Comparison of ENCODE assay signal across 6 cellular contexts in genomic region chr11:574632-575323, GRCh38. TPM values are rescaled to one million over a fixed set of nuclear protein-coding genes. Genes with fewer than 3 reads are reported as not detected.
A peak's percentile ranks its signal among the peaks of the same experiment; 100 is the strongest.
DNase-seq lines count a peak whose midpoint lies in the region; TF ChIP-seq lines count a peak whose summit lies in the region.

No MANE protein-coding gene starts in this region.

- no peak overlapping the region for H3K14ac ChIP-seq in H9 (ENCODE audit: insufficient read depth, low read length)

- H3K27me3 Mint-ChIP-seq in H9 (ENCODE audit: low read depth): peaks cover 15% of the 10 kb centered on the region
- peaks cover 6% of the 10 kb centered on the region for H3K27me3 Mint-ChIP-seq in neural progenitor cell (ENCODE audit: insufficient read depth, low read depth)

- H3K27me3 ChIP-seq in H9 (ENCODE audit: insufficient read depth, low read length): no peaks in the 10 kb centered on the region; the same call in 1 of the 2 replicates
- H3K27me3 ChIP-seq in brain microvascular endothelial cell (replicated peaks): peaks cover 8% of the 10 kb centered on the region
- H3K27me3 ChIP-seq in neural progenitor cell: peaks cover 15% of the 10 kb centered on the region

- H4K20me1 ChIP-seq in H9 (ENCODE audit: control insufficient read depth, insufficient read depth, insufficient read length) (no peaks in the 10 kb centered on the region), neural progenitor cell (ENCODE audit: low read depth) (peaks cover 40% of the 10 kb centered on the region)

- no peaks in the 10 kb centered on the region for H3K36me3 ChIP-seq in brain microvascular endothelial cell (replicated peaks)
- H3K36me3 ChIP-seq in neural progenitor cell: no peaks in the 10 kb centered on the region

- H2AFZ ChIP-seq in H9 (ENCODE audit: low read length): no peak overlapping the region
- peak overlapping the region; percentile 5 for H2AFZ ChIP-seq in neural progenitor cell (replicated peaks)

- no peak overlapping the region for H3T11ph ChIP-seq in H9 (ENCODE audit: low read length)

- in situ Hi-C loops in brain microvascular endothelial cell (cut with HindIII; ENCODE audit: low pct_ligation_motif_present, low sequenced_read_pairs): no loop called here

- no peak overlapping the region for H3K56ac ChIP-seq in H9 (ENCODE audit: insufficient read length, low read depth, low read length)

- H3K27ac Mint-ChIP-seq in H9: peak overlapping the region in 1 of 3 experiments; percentile 57; a peak in 1 of 7 replicates
- H3K27ac Mint-ChIP-seq in neural progenitor cell: peak overlapping the region; percentile 46

- H3K79me1 ChIP-seq in H9 (ENCODE audit: insufficient read depth, low read depth, low read length, poor library complexity, severe bottlenecking): peaks cover 10% of the 10 kb centered on the region

- no peak overlapping the region for H3K23ac ChIP-seq in H9 (ENCODE audit: insufficient read length, low read depth, low read length)

- H3K4me1 ChIP-seq in H9 (ENCODE audit: insufficient read depth, low read length) (no peaks in the 10 kb centered on the region), neural progenitor cell (peaks cover 30% of the 10 kb centered on the region)

- no peak overlapping the region for H2AK5ac ChIP-seq in H9 (ENCODE audit: insufficient read length, low read length)

- H2BK120ac ChIP-seq in H9 (ENCODE audit: low read depth, low read length, poor library complexity, severe bottlenecking): no peak overlapping the region

- peaks cover 16% of the 10 kb centered on the region for H3K23me2 ChIP-seq in H9 (ENCODE audit: insufficient read length, low read depth, low read length, poor library complexity, severe bottlenecking)

- TF ChIP-seq CTCF in H9 (conservative IDR thresholded peaks at IDR 0.05): no peak
- TF ChIP-seq CTCF in brain microvascular endothelial cell (IDR thresholded peaks at IDR 0.05; ENCODE audit: low read depth, low read length, missing control alignments): no peak
- TF ChIP-seq CTCF in neural progenitor cell (IDR thresholded peaks at IDR 0.05): no peak

- no peaks in the 10 kb centered on the region for H3K9me3 ChIP-seq in H9 (ENCODE audit: control insufficient read depth, low read depth, low read length)
- no peaks in the 10 kb centered on the region for H3K9me3 ChIP-seq in neural progenitor cell (ENCODE audit: low read depth)

- no peak overlapping the region for H3K9ac ChIP-seq in H9 (ENCODE audit: extremely low read depth, insufficient read length, low read length)
- no peak overlapping the region for H3K9ac ChIP-seq in neural progenitor cell

- H3K4me1 Mint-ChIP-seq in H9 (peaks cover 34 to 39% of the 10 kb centered on the region in 2 experiments), neural progenitor cell (peaks cover 41% of the 10 kb centered on the region)

- H3K4ac ChIP-seq in H9 (ENCODE audit: low read depth, low read length): no peak overlapping the region

- peak overlapping the region; percentile 70 for H3K4me2 ChIP-seq in H9 (ENCODE audit: insufficient read depth, insufficient read length, low read length)
- peak overlapping the region; percentile 85 for H3K4me2 ChIP-seq in neural progenitor cell

- DNase-seq in H9: no peak
- no peak for DNase-seq in brain microvascular endothelial cell
- DNase-seq in neural progenitor cell (ENCODE audit: low spot score): no peak
- DNase-seq in CD1c-positive myeloid dendritic cell (ENCODE audit: extremely low spot score): no peak
- no peak for DNase-seq in NCI-H226
- no peak for DNase-seq in cerebellar cortex (ENCODE audit: low spot score)

- H3K4me3 Mint-ChIP-seq in H9: peak overlapping the region; percentile 79 to 92
- peak overlapping the region; percentile 94 for H3K4me3 Mint-ChIP-seq in neural progenitor cell

- H3K9me3 Mint-ChIP-seq in H9: 0 out of 5 replicates have a peak, but pooled peaks cover 0 to 2% of the 10 kb centered on the region in 2 experiments
- H3K9me3 Mint-ChIP-seq in neural progenitor cell: no peaks in the 10 kb centered on the region

- H4K91ac ChIP-seq in H9 (ENCODE audit: insufficient read length, low read depth, low read length): no peak overlapping the region

- H3K79me2 ChIP-seq in H9 (ENCODE audit: insufficient read depth, low read length) (peaks cover 30% of the 10 kb centered on the region; the same call in 1 of the 2 replicates), neural progenitor cell (ENCODE audit: low read depth) (peaks cover 35% of the 10 kb centered on the region)

- H4K8ac ChIP-seq in H9 (replicated peaks; ENCODE audit: insufficient read length, low read depth, low read length): no peak overlapping the region

- H3K4me3 ChIP-seq in brain microvascular endothelial cell (ENCODE audit: low read depth, low read length) (peak overlapping the region; percentile 57), neural progenitor cell (peak overlapping the region; percentile 67)

- H4K5ac ChIP-seq in H9 (ENCODE audit: insufficient read length, low read depth, low read length): no peak overlapping the region

- H3K36me3 Mint-ChIP-seq in H9 (ENCODE audit: insufficient read depth in 1 of 3, low read depth in 3 of 3) (peaks cover 0 to 9% (median 3%) of the 10 kb centered on the region in 3 experiments; a peak in 5 of 7 replicates), neural progenitor cell (peaks cover 4% of the 10 kb centered on the region)

- no peak overlapping the region for H2BK15ac ChIP-seq in H9 (ENCODE audit: low read depth, low read length)

- no peak overlapping the region for H2BK20ac ChIP-seq in H9 (ENCODE audit: low read depth, low read length, poor library complexity, severe bottlenecking)

- H2BK12ac ChIP-seq in H9 (ENCODE audit: insufficient read length, low read depth, low read length): no peak overlapping the region

- no peak overlapping the region for H2BK5ac ChIP-seq in H9 (ENCODE audit: insufficient read length, low read length)

- no CpG with 5 or more reads among the region's 28 CpGs for WGBS in H9 (ENCODE audit: extremely low coverage, insufficient read length, low lambda C conversion rate)

- no peak overlapping the region for H3K27ac ChIP-seq in H9 (ENCODE audit: insufficient read length, low read depth, low read length)
- H3K27ac ChIP-seq in brain microvascular endothelial cell: no peak overlapping the region
- H3K27ac ChIP-seq in neural progenitor cell: no peak overlapping the region

- H3K18ac ChIP-seq in H9 (ENCODE audit: insufficient read length, low read depth, low read length): no peak overlapping the region

- H3F3A ChIP-seq in neural progenitor cell (ENCODE audit: low read depth): peaks cover 49% of the 10 kb centered on the region

RNA-seq across cellular contexts. Expression of gene PHRF1, which starts 1.5 kb away (rescaled TPM):
- total RNA-seq in H9 (2021) (48.9 and 50.6 TPM in 2 replicates), neural progenitor cell (ENCODE audit: low replicate concordance) (9.8 and 43.6 TPM in 2 replicates)

RNA-seq across cellular contexts. Expression of gene RASSF7, which starts 14.0 kb away (rescaled TPM):
- 26.3 and 30.0 TPM in 2 replicates for total RNA-seq in H9 (2021)
- 12.8 and 48.3 TPM in 2 replicates for total RNA-seq in neural progenitor cell (ENCODE audit: low replicate concordance)

RNA-seq across cellular contexts. Expression of gene LMNTD2, which starts 14.2 kb away (rescaled TPM):
- total RNA-seq in H9 (2021) (4.2 and 4.7 TPM in 2 replicates), neural progenitor cell (ENCODE audit: low replicate concordance) (1.1 and 2.5 TPM in 2 replicates)

RNA-seq across cellular contexts. Expression of gene LRRC56, which starts 37.5 kb away (rescaled TPM):
- total RNA-seq in H9 (2021): 3.1 and 3.4 TPM in 2 replicates
- total RNA-seq in neural progenitor cell (ENCODE audit: low replicate concordance): 0.45 and 1.4 TPM in 2 replicates

RNA-seq across cellular contexts. Expression of gene HRAS, which starts 39.4 kb away (rescaled TPM):
- total RNA-seq in H9 (2021) (61.8 and 66.0 TPM in 2 replicates), neural progenitor cell (ENCODE audit: low replicate concordance) (21.2 and 32.3 TPM in 2 replicates)
